Comparison of ENCODE assay signal across 1 cellular context in genomic region chr2:36565712-36566111, GRCh38.
TF ChIP-seq lines count a peak whose summit lies in the region.

No MANE protein-coding gene starts in this region.

TF ChIP-seq in IMR-90, 13 proteins besides CTCF, POLR2A, EP300 and RAD21:
- TF ChIP-seq MAFK (IDR thresholded peaks at IDR 0.05; ENCODE audit: low read depth, low read length) (no peak), RCOR1 (IDR thresholded peaks at IDR 0.05; ENCODE audit: insufficient replicate concordance, low read length) (no peak), NFE2L2 (IDR thresholded peaks at IDR 0.05; ENCODE audit: low read depth, low read length) (no peak), MXI1 (IDR thresholded peaks at IDR 0.05; ENCODE audit: borderline replicate concordance, low read depth, low read length) (no peak), CHD1 (IDR thresholded peaks at IDR 0.05; ENCODE audit: low read depth, low read length) (no peak), FOS (IDR thresholded peaks at IDR 0.05; ENCODE audit: low read depth, low read length) (no peak), BHLHE40 (IDR thresholded peaks at IDR 0.05; ENCODE audit: low read depth, low read length) (no peak), SMC3 (IDR thresholded peaks at IDR 0.05; ENCODE audit: low read depth, low read length) (no peak), CEBPB (IDR thresholded peaks at IDR 0.05; ENCODE audit: low read depth, low read length) (no peak), ELK1 (IDR thresholded peaks at IDR 0.05; ENCODE audit: borderline replicate concordance, low read depth, low read length) (no peak)
